Comparison of ENCODE assay signal across 1 cellular context in the genomic region with DNA sequence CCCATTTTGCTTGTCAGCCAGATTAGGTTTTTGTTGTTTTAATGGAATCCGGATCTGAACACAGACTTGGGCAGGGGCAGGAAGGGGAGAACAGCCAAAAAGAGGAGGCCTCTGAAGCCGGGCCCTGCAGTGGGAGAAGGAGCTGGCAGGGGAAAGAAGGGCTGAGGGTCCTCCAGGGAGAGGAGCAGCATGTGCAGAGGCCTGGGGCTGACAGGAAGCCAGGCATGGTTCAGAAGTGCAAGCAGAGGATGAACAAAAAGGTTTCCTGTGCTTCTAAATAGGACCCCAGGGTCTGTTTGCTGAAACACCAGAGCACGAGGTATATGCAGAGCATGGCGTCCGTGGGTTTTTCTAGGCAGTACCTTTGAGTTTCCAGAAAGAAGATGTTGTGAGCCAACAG.
TF ChIP-seq lines count a peak whose summit lies in the region.

No MANE protein-coding gene starts in this region.

TF ChIP-seq in IMR-90, 13 proteins besides CTCF, POLR2A, EP300 and RAD21:
- TF ChIP-seq MAFK (IDR thresholded peaks at IDR 0.05; ENCODE audit: low read depth, low read length) (no peak), NFE2L2 (IDR thresholded peaks at IDR 0.05; ENCODE audit: low read depth, low read length) (no peak), RCOR1 (IDR thresholded peaks at IDR 0.05; ENCODE audit: insufficient replicate concordance, low read length) (no peak), CEBPB (IDR thresholded peaks at IDR 0.05; ENCODE audit: low read depth, low read length) (no peak), BHLHE40 (IDR thresholded peaks at IDR 0.05; ENCODE audit: low read depth, low read length) (no peak), MXI1 (IDR thresholded peaks at IDR 0.05; ENCODE audit: borderline replicate concordance, low read depth, low read length) (no peak)
- TF ChIP-seq, protein P1, sequence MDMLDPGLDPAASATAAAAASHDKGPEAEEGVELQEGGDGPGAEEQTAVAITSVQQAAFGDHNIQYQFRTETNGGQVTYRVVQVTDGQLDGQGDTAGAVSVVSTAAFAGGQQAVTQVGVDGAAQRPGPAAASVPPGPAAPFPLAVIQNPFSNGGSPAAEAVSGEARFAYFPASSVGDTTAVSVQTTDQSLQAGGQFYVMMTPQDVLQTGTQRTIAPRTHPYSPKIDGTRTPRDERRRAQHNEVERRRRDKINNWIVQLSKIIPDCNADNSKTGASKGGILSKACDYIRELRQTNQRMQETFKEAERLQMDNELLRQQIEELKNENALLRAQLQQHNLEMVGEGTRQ (IDR thresholded peaks at IDR 0.05; ENCODE audit: low read depth, low read length): no peak
- TF ChIP-seq, protein P2, sequence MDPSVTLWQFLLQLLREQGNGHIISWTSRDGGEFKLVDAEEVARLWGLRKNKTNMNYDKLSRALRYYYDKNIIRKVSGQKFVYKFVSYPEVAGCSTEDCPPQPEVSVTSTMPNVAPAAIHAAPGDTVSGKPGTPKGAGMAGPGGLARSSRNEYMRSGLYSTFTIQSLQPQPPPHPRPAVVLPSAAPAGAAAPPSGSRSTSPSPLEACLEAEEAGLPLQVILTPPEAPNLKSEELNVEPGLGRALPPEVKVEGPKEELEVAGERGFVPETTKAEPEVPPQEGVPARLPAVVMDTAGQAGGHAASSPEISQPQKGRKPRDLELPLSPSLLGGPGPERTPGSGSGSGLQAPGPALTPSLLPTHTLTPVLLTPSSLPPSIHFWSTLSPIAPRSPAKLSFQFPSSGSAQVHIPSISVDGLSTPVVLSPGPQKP (IDR thresholded peaks at IDR 0.05; ENCODE audit: borderline replicate concordance, low read depth, low read length): no peak
